Comparison of ENCODE assay signal across 25 cellular contexts in genomic region chr7:4171029-4171786, GRCh38.
"Had no signal": no experiment of that assay in that cellular context is flagged by ENCODE, and none has a peak within 500 bp of the region (broad histone marks: within the 10 kb centered on the region; RNA-seq: fewer than 3 reads in every experiment).

No MANE protein-coding gene starts in this region.

- H3K9me3 ChIP-seq: heart right ventricle, lower lobe of right lung, pancreas, psoas muscle, right lobe of liver, stomach, testis, thyroid gland, upper lobe of right lung, uterus had no signal

- H3K4me2 ChIP-seq: hepatocyte, smooth muscle cell had no signal

- H3K4me1 ChIP-seq: heart right ventricle, lower lobe of right lung, pancreas, psoas muscle, right lobe of liver, stomach, testis, thyroid gland, upper lobe of right lung, uterus had no signal

- H3K27ac Mint-ChIP-seq: naive thymus-derived CD8-positive, alpha-beta T cell; nephron; stimulated activated naive B cell treated with anti-CD40 and anti-IgM and Interleukin-4, amounts not matched to agents 10 μg/mL and 1 μg/mL and 100 μg/mL, for 72 hours had no signal

- H3K4me3 Mint-ChIP-seq: naive thymus-derived CD8-positive, alpha-beta T cell; nephron; stimulated activated naive B cell treated with anti-CD40 and anti-IgM and Interleukin-4, amounts not matched to agents 10 μg/mL and 1 μg/mL and 100 μg/mL, for 72 hours had no signal

- H3K27ac ChIP-seq: heart right ventricle, hepatocyte, lower lobe of right lung, pancreas, psoas muscle, right lobe of liver, stomach, testis, thyroid gland, upper lobe of right lung, uterus had no signal

- H2AFZ ChIP-seq: hepatocyte had no signal

- H3K4me3 ChIP-seq: heart right ventricle, hepatocyte, lower lobe of right lung, pancreas, psoas muscle, right lobe of liver, smooth muscle cell, stomach, testis, thyroid gland, upper lobe of right lung, uterus had no signal

- H3K27me3 ChIP-seq: heart right ventricle, hepatocyte, pancreas, right lobe of liver, stomach, testis, thyroid gland, upper lobe of right lung, uterus had no signal

- H3K79me2 ChIP-seq: hepatocyte had no signal

- H3K9me3 Mint-ChIP-seq: naive thymus-derived CD8-positive, alpha-beta T cell; nephron; stimulated activated naive B cell treated with anti-CD40 and anti-IgM and Interleukin-4, amounts not matched to agents 10 μg/mL and 1 μg/mL and 100 μg/mL, for 72 hours had no signal

- H3K27me3 Mint-ChIP-seq: stimulated activated naive B cell treated with anti-CD40 and anti-IgM and Interleukin-4, amounts not matched to agents 10 μg/mL and 1 μg/mL and 100 μg/mL, for 72 hours had no signal

- DNase-seq: heart right ventricle; islet precursor cell; lower lobe of right lung; mammary epithelial cell; mesenchymal stem cell; naive thymus-derived CD8-positive, alpha-beta T cell; nucleus accumbens; right lobe of liver; stimulated activated CD4-positive, alpha-beta T cell treated with anti-CD3 and anti-CD28 coated beads, Interleukin-12 subunit alpha, Interleukin-12 subunit beta, amount 100 ng/mL, for 4 hours; stimulated activated CD4-positive, alpha-beta T cell treated with anti-CD3 and anti-CD28 coated beads, Interleukin-15, amount 100 ng/mL, for 24 hours; stimulated activated CD4-positive, alpha-beta T cell treated with anti-CD3 and anti-CD28 coated beads, Interleukin-2, amount 100 ng/mL, for 24 hours; stimulated activated CD4-positive, alpha-beta T cell treated with anti-CD3 and anti-CD28 coated beads, Interleukin-4, amount 100 ng/mL, for 1 hour; stimulated activated naive B cell treated with anti-CD40 and anti-IgM and Interleukin-4, amounts not matched to agents 10 μg/mL and 1 μg/mL and 100 μg/mL, for 72 hours; stimulated activated naive CD8-positive, alpha-beta T cell treated with anti-CD3 and anti-CD28 coated beads, Interleukin-15, Interleukin-2, amounts not matched to agents 100 U/mL and 50 U/mL, for 24 hours; stomach; testis; thyroid gland; trophoblast cell; upper lobe of right lung; uterus had no signal

- H3K36me3 ChIP-seq: heart right ventricle, lower lobe of right lung, pancreas, right lobe of liver, stomach, thyroid gland, upper lobe of right lung, uterus had no signal

- H3K36me3 Mint-ChIP-seq: naive thymus-derived CD8-positive, alpha-beta T cell; stimulated activated naive B cell treated with anti-CD40 and anti-IgM and Interleukin-4, amounts not matched to agents 10 μg/mL and 1 μg/mL and 100 μg/mL, for 72 hours had no signal

- H3K4me1 Mint-ChIP-seq: naive thymus-derived CD8-positive, alpha-beta T cell; stimulated activated naive B cell treated with anti-CD40 and anti-IgM and Interleukin-4, amounts not matched to agents 10 μg/mL and 1 μg/mL and 100 μg/mL, for 72 hours had no signal
